11 cellular contexts compared by ENCODE assay signal in genomic region chr11:62433553-62434301, GRCh38. TPM values are rescaled to one million over a fixed set of nuclear protein-coding genes. Genes with fewer than 3 reads are reported as not detected.
DNase-seq lines count a peak whose midpoint lies in the region; ATAC-seq, FAIRE-seq and TF ChIP-seq lines count a peak whose summit lies in the region.
"Had no signal": no experiment of that assay in that cellular context is flagged by ENCODE, and none has a peak within 500 bp of the region (broad histone marks: within the 10 kb centered on the region; RNA-seq: fewer than 3 reads in every experiment).

No MANE protein-coding gene starts in this region.

- POLR2A ChIA-PET in T-cell (lab: Charles Lee) (no interaction called here), A673 (lab: Charles Lee; ENCODE audit: low non-redundant PET) (no interaction called here)

- H3K36me3 Mint-ChIP-seq in T-cell: no peaks in the 10 kb centered on the region
- H3K36me3 Mint-ChIP-seq in stimulated activated memory B cell treated with anti-CD40 and anti-IgM and Interleukin-4, amounts not matched to agents 10 μg/mL and 1 μg/mL and 100 μg/mL, for 72 hours: no peaks in the 10 kb centered on the region
- H3K36me3 Mint-ChIP-seq: activated CD4-positive, alpha-beta memory T cell treated with anti-CD3 and anti-CD28 coated beads for 36 hours had no signal

- no peaks in the 10 kb centered on the region for H3K9me3 ChIP-seq in kidney (ENCODE audit: control insufficient read depth in 1 of 2, low read length in 2 of 2)
- H3K9me3 ChIP-seq in A673 (ENCODE audit: low read depth, low read length, poor library complexity, severe bottlenecking): no peaks in the 10 kb centered on the region

- CTCF ChIA-PET in T-cell (lab: Charles Lee): no interaction called here
- CTCF ChIA-PET in A673 (lab: Charles Lee): interaction anchor here (0.7 kb wide), 1 partner anchor 9 kb away, joined by 5 read pairs; no protein-coding TSS in a partner anchor

- ATAC-seq in T-cell (replicated peaks in 1 of 4): no peak
- ATAC-seq in stimulated activated memory B cell treated with anti-CD40 and anti-IgM and Interleukin-4, amounts not matched to agents 10 μg/mL and 1 μg/mL and 100 μg/mL, for 72 hours: no peak

- FAIRE-seq in kidney (lab: Jason Lieb, UNC): no peak

- intact Hi-C loops in kidney (cut with DNase I): no loop called here
- intact Hi-C loops in A673 (cut with micrococcal nuclease; ENCODE audit: unreplicated experiment): no loop called here

- TF ChIP-seq CTCF in kidney (IDR thresholded peaks at IDR 0.05; ENCODE audit: borderline replicate concordance, extremely low read depth, insufficient read depth) (no peak), A673 (conservative IDR thresholded peaks at IDR 0.05; ENCODE audit: low read depth, low read length) (no peak)

- no peaks in the 10 kb centered on the region for H3K27me3 Mint-ChIP-seq in T-cell
- no peaks in the 10 kb centered on the region for H3K27me3 Mint-ChIP-seq in stimulated activated memory B cell treated with anti-CD40 and anti-IgM and Interleukin-4, amounts not matched to agents 10 μg/mL and 1 μg/mL and 100 μg/mL, for 72 hours
- H3K27me3 Mint-ChIP-seq: activated CD4-positive, alpha-beta memory T cell treated with anti-CD3 and anti-CD28 coated beads for 36 hours had no signal

- H3K4me1 ChIP-seq in kidney (ENCODE audit: control insufficient read depth in 1 of 2, insufficient read depth in 1 of 2, low read depth in 1 of 2, low read length in 2 of 2) (peaks cover 11 to 12% of the 10 kb centered on the region in 2 donors), A673 (ENCODE audit: insufficient read depth, low read length, poor library complexity, severe bottlenecking) (no peaks in the 10 kb centered on the region)

- H3K4me3 ChIP-seq in kidney (ENCODE audit: low read length in 2 of 2) (peak overlapping the region in 1 of 2 donors; percentile 2), A673 (ENCODE audit: low read depth, low read length, poor library complexity, severe bottlenecking) (no peak overlapping the region)

- H3K27ac Mint-ChIP-seq in T-cell: peak overlapping the region; percentile 6 to 40
- H3K27ac Mint-ChIP-seq in stimulated activated memory B cell treated with anti-CD40 and anti-IgM and Interleukin-4, amounts not matched to agents 10 μg/mL and 1 μg/mL and 100 μg/mL, for 72 hours: peak overlapping the region; percentile 58
- H3K27ac Mint-ChIP-seq: activated CD4-positive, alpha-beta memory T cell treated with anti-CD3 and anti-CD28 coated beads for 36 hours had no signal

- BruUV-seq in A673 (replicated peaks; lab: Mats Ljungman, UMichigan): no TSS peak

- H3K27ac ChIP-seq in kidney (ENCODE audit: low read depth in 2 of 2, low read length in 2 of 2): peak overlapping the region; percentile 9 to 61
- no peak overlapping the region for H3K27ac ChIP-seq in A673 (ENCODE audit: low read depth, low read length, poor library complexity, severe bottlenecking)

- H3K4me1 Mint-ChIP-seq in T-cell: peaks cover 29 to 71% (median 49%) of the 10 kb centered on the region in 3 donors
- peaks cover 55% of the 10 kb centered on the region for H3K4me1 Mint-ChIP-seq in stimulated activated memory B cell treated with anti-CD40 and anti-IgM and Interleukin-4, amounts not matched to agents 10 μg/mL and 1 μg/mL and 100 μg/mL, for 72 hours

- no peaks in the 10 kb centered on the region for H3K9me3 Mint-ChIP-seq in T-cell
- H3K9me3 Mint-ChIP-seq in stimulated activated memory B cell treated with anti-CD40 and anti-IgM and Interleukin-4, amounts not matched to agents 10 μg/mL and 1 μg/mL and 100 μg/mL, for 72 hours: no peaks in the 10 kb centered on the region
- H3K9me3 Mint-ChIP-seq: activated CD4-positive, alpha-beta memory T cell treated with anti-CD3 and anti-CD28 coated beads for 36 hours had no signal

- TF ChIP-seq RAD21 in Ishikawa (IDR thresholded peaks at IDR 0.05; ENCODE audit: low read depth): no peak

- no peaks in the 10 kb centered on the region for H3K27me3 ChIP-seq in A673 (replicated peaks; ENCODE audit: insufficient read depth, low read depth, low read length, poor library complexity)

- H3K36me3 ChIP-seq in kidney (ENCODE audit: control insufficient read depth in 1 of 2, insufficient read depth in 2 of 2, low read length in 2 of 2) (no peaks in the 10 kb centered on the region), A673 (ENCODE audit: insufficient read depth, low read length, poor library complexity, severe bottlenecking) (no peaks in the 10 kb centered on the region)

- no peak overlapping the region for H3K9ac ChIP-seq in kidney (ENCODE audit: low read length in 2 of 2)

- peak overlapping the region; percentile 5 to 49 (median 38) for H3K4me3 Mint-ChIP-seq in T-cell
- H3K4me3 Mint-ChIP-seq in stimulated activated memory B cell treated with anti-CD40 and anti-IgM and Interleukin-4, amounts not matched to agents 10 μg/mL and 1 μg/mL and 100 μg/mL, for 72 hours: no peak overlapping the region
- H3K4me3 Mint-ChIP-seq: activated CD4-positive, alpha-beta memory T cell treated with anti-CD3 and anti-CD28 coated beads for 36 hours had no signal

- TF ChIP-seq EP300 in Ishikawa (IDR thresholded peaks at IDR 0.05; ENCODE audit: borderline replicate concordance): no peak

- DNase-seq in T-cell: no peak
- DNase-seq in kidney: no peak
- no peak for DNase-seq in A673 (ENCODE audit: low spot score)
- DNase-seq in putamen (ENCODE audit: low spot score): no peak
- DNase-seq in D341Med (ENCODE audit: low spot score): no peak
- no peak for DNase-seq in GM19240 (ENCODE audit: insufficient read length, low spot score)
- DNase-seq: activated CD4-positive, alpha-beta memory T cell treated with anti-CD3 and anti-CD28 coated beads for 36 hours had no signal

TF ChIP-seq in Ishikawa, 13 proteins besides CTCF, POLR2A, EP300 and RAD21:
- TF ChIP-seq TAF1 (IDR thresholded peaks at IDR 0.05; ENCODE audit: low read depth) (no peak), NFIC (IDR thresholded peaks at IDR 0.05) (0 out of 2 replicates have a peak, but pooled peaks have one; percentile 12), FOXM1 (IDR thresholded peaks at IDR 0.05; ENCODE audit: borderline replicate concordance, low read depth) (no peak), CREB1 (IDR thresholded peaks at IDR 0.05; ENCODE audit: low read depth) (no peak), REST (IDR thresholded peaks at IDR 0.05; ENCODE audit: low read depth) (no peak), TCF12 (IDR thresholded peaks at IDR 0.05; ENCODE audit: low read depth) (no peak), TEAD4 (IDR thresholded peaks at IDR 0.05) (no peak)

RNA-seq across cellular contexts. Expression of gene SCGB1A1, which starts 14.9 kb away (rescaled TPM):
- total RNA-seq in T-cell (1 to 10 TPM in 2 of 5 donors, not detected in 3; 1.8 to 3.2 TPM), kidney (not detected), A673 (2021) (not detected in 2 replicates)
- polyA plus RNA-seq in kidney (ENCODE audit: insufficient read depth, low read depth, low replicate concordance): not detected
- total RNA-seq: activated CD4-positive, alpha-beta memory T cell treated with anti-CD3 and anti-CD28 coated beads for 36 hours; glomerular endothelial cell; RPMI7951 had no signal
